18 cellular contexts compared by ENCODE assay signal in the genomic region with DNA sequence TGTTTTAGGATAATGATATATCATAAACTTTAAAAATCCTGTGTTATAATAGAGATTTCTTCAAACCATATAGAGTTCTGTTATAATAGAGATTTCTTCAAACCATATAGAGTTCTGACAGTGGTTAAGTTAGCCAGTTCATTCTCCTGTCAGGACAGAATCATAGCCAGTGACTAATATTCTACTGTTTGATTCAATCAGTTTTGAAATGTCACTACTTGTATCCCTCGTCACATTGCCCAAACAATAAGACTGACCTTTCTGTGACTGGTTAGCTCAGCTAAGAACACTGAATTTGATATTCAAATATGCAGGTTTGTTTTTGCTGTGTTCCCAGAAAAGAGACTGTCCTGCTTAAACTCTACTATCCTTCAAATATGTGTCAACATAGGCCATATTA.
DNase-seq lines count a peak whose midpoint lies in the region; ATAC-seq, FAIRE-seq and TF ChIP-seq lines count a peak whose summit lies in the region.
"Had no signal": no experiment of that assay in that cellular context is flagged by ENCODE, and none has a peak within 500 bp of the region (broad histone marks: within the 10 kb centered on the region; RNA-seq: fewer than 3 reads in every experiment).

No MANE protein-coding gene starts in this region.

- ATAC-seq in PC-3 (no peak), HG03571 (IDR thresholded peaks at IDR 0.05; ENCODE audit: unreplicated experiment) (no peak)

- no peaks in the 10 kb centered on the region for H3F3A ChIP-seq in PC-3 (ENCODE audit: low read length, unreplicated experiment)

- intact Hi-C loops in PC-3 (cut with micrococcal nuclease), result no loop called here
- intact Hi-C loops in colonic mucosa (cut with DNase I), result no loop called here

- H3K79me2 ChIP-seq in PC-3 (ENCODE audit: low read length), result no peaks in the 10 kb centered on the region

- H3K4me3 ChIP-seq in PC-3 (ENCODE audit: low read length) (no peak overlapping the region), epithelial cell of esophagus (ENCODE audit: low read length) (no peak overlapping the region), colonic mucosa (no peak overlapping the region)
- H3K4me3 ChIP-seq: GM23248 had no signal

- POLR2A ChIA-PET in PC-3 (lab: Charles Lee; ENCODE audit: unreplicated experiment), result no interaction called here

- CTCF ChIA-PET in PC-3 (lab: Charles Lee), result no interaction called here

- H3K4me1 ChIP-seq in PC-3 (ENCODE audit: insufficient read depth, low read length) (peaks cover 64% of the 10 kb centered on the region), colonic mucosa (no peaks in the 10 kb centered on the region)

- no peaks in the 10 kb centered on the region for H4K20me1 ChIP-seq in PC-3 (ENCODE audit: low read length)

- peak; percentile 57 for FAIRE-seq in GM12892 (lab: Jason Lieb, UNC)
- FAIRE-seq: GM12891, H1 had no signal

- H3K4me2 ChIP-seq in PC-3 (ENCODE audit: low read length), result 0 out of 2 replicates have a peak overlapping the region, but pooled peaks have one; percentile 45

- H2AFZ ChIP-seq in PC-3 (ENCODE audit: low read length), result no peak overlapping the region
- H2AFZ ChIP-seq: GM23248 had no signal

- TF ChIP-seq POLR2A in GM12892 (IDR thresholded peaks at IDR 0.05; ENCODE audit: low read depth, low read length), result no peak

- H3K36me3 ChIP-seq in PC-3 (ENCODE audit: low read depth, low read length) (no peaks in the 10 kb centered on the region), colonic mucosa (no peaks in the 10 kb centered on the region)

- no peaks in the 10 kb centered on the region for H3K9me3 ChIP-seq in PC-3 (ENCODE audit: low read length)
- no peaks in the 10 kb centered on the region for H3K9me3 ChIP-seq in colonic mucosa

- H3K27ac ChIP-seq in PC-3 (ENCODE audit: low read length) (peak overlapping the region; percentile 61), colonic mucosa (no peak overlapping the region)
- H3K27ac ChIP-seq: GM23248 had no signal

- H3K27me3 ChIP-seq in PC-3 (ENCODE audit: low read length) (no peaks in the 10 kb centered on the region), colonic mucosa (no peaks in the 10 kb centered on the region)

- no TSS peak for BruUV-seq in PC-3 (replicated peaks; lab: Mats Ljungman, UMichigan)

- TF ChIP-seq CTCF in PC-3 (conservative IDR thresholded peaks at IDR 0.05; ENCODE audit: low read depth, low read length) (no peak), epithelial cell of esophagus (IDR thresholded peaks at IDR 0.05; ENCODE audit: insufficient read depth, low read depth, low read length, missing control alignments) (no peak), colonic mucosa (IDR thresholded peaks at IDR 0.05) (no peak)

- peak overlapping the region; percentile 30; the same call in 1 of the 2 replicates for H3K9ac ChIP-seq in PC-3 (ENCODE audit: low read length)
- no peak overlapping the region for H3K9ac ChIP-seq in colonic mucosa (ENCODE audit: low read depth in 2 of 2, low read length in 2 of 2)
- H3K9ac ChIP-seq: GM23248 had no signal

- no peaks in the 10 kb centered on the region for H3K9me2 ChIP-seq in PC-3 (replicated peaks; ENCODE audit: low read length)

- DNase-seq in GM12892 (ENCODE audit: insufficient read length) (no peak), PC-3 (peak; percentile 61), epithelial cell of esophagus (ENCODE audit: low read depth) (peak; percentile 72), colonic mucosa (no peak), midbrain (lab: John Stamatoyannopoulos, UW) (no peak)
- DNase-seq: C1 segment of cervical spinal cord; Calu3; CD4-positive, alpha-beta memory T cell; COR-L47; DMS53; DMS79 treated with DMSO at 0.1 percent for 48 hours; GF-D8; GM23248; H7; HCEC 1CT had no signal

Comparison
In these comparisons a context has a peak if more than half of its experiments do, and no peak if none do; other contexts are left out.
1. DNase-seq: peak in PC-3 (single experiment) and epithelial cell of esophagus (single experiment); none in GM12892 (single experiment), colonic mucosa (single experiment) and midbrain (single experiment).